ENCODE assay signal across 25 cellular contexts in the genomic region with DNA sequence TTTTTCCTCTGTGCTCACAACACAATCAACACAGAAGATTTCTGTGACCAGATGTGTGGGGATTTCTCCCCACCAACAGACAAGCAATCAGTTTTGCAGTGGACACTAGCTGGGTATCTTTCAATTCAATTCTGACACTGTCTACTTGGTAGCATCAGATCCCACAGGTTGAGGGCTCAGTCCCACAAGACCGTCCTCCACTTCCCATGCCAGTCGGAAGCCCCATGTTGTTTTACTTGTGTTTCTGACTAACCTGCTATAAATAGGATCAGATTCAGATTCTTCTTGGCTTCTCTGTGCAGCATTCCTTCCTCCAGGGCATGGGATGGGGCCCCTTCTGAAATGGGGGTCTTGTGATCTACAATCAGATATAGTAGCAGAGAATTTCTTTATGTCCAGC. TPM values are rescaled to one million over a fixed set of nuclear protein-coding genes. Genes with fewer than 3 reads are reported as not detected.
DNase-seq lines count a peak whose midpoint lies in the region; ATAC-seq, FAIRE-seq and TF ChIP-seq lines count a peak whose summit lies in the region.
"Had no signal": no experiment of that assay in that cellular context is flagged by ENCODE, and none has a peak within 500 bp of the region (broad histone marks: within the 10 kb centered on the region; RNA-seq: fewer than 3 reads in every experiment).

No MANE protein-coding gene starts in this region.

- dilution Hi-C loops in endothelial cell of umbilical vein (cut with MboI; ENCODE audit: extremely low pct_ligation_motif_present, low sequenced_read_pairs) = no loop called here

- H3K4me2 ChIP-seq in endothelial cell of umbilical vein (ENCODE audit: insufficient read depth, low read length) = peak overlapping the region; percentile 18
- H3K4me2 ChIP-seq: BLaER1 had no signal

- peak overlapping the region; percentile 18 for H3K27ac ChIP-seq in endothelial cell of umbilical vein (ENCODE audit: insufficient read depth, low read depth, low read length)
- H3K27ac ChIP-seq: 22Rv1, BLaER1, pancreas, SK-N-MC, transverse colon had no signal

- H2AFZ ChIP-seq in endothelial cell of umbilical vein (ENCODE audit: low read depth, low read length) = no peak overlapping the region

- peaks cover 6% of the 10 kb centered on the region for H4K20me1 ChIP-seq in endothelial cell of umbilical vein (replicated peaks; ENCODE audit: control insufficient read depth, extremely low read depth, insufficient read depth, low read length)
- H4K20me1 ChIP-seq: BLaER1 had no signal

- H3K27me3 Mint-ChIP-seq in stimulated activated naive B cell treated with anti-CD40 and anti-IgM and Interleukin-4, amounts not matched to agents 10 μg/mL and 1 μg/mL and 100 μg/mL, for 72 hours = no peaks in the 10 kb centered on the region
- H3K27me3 Mint-ChIP-seq: activated CD4-positive, alpha-beta T cell treated with anti-CD3 and anti-CD28 coated beads for 36 hours; activated T-cell treated with anti-CD3 and anti-CD28 coated beads, Interleukin-2, amount 50 U/mL, for 24 hours; natural killer cell treated with Interleukin-12 subunit alpha and Interleukin-12 subunit beta and Interleukin-15 and Interleukin-18, amount 100 ng/mL, for 72 hours; T-helper 17 cell had no signal

- no peak for TF ChIP-seq POLR2A in endothelial cell of umbilical vein (IDR thresholded peaks at IDR 0.05; ENCODE audit: low read depth, low read length)

- CTCF ChIA-PET in endothelial cell of umbilical vein (lab: Charles Lee) = interaction anchor here (1.2 to 6.5 kb wide), 4 partner anchors 39 to 167 kb away, joined by 3 to 46 read pairs (median 4); no protein-coding TSS in a partner anchor

- FAIRE-seq in endothelial cell of umbilical vein (lab: Jason Lieb, UNC) = peak; percentile 58
- no peak for FAIRE-seq in GM19239 (lab: Jason Lieb, UNC)
- FAIRE-seq: pancreas had no signal

- ATAC-seq in left ventricle myocardium superior = peak; percentile 38
- no peak for ATAC-seq in left cardiac atrium
- no peak for ATAC-seq in stimulated activated naive B cell treated with anti-CD40 and anti-IgM and Interleukin-4, amounts not matched to agents 10 μg/mL and 1 μg/mL and 100 μg/mL, for 72 hours (replicated peaks)
- ATAC-seq: activated CD4-positive, alpha-beta T cell treated with anti-CD3 and anti-CD28 coated beads for 36 hours; natural killer cell treated with Interleukin-12 subunit alpha and Interleukin-12 subunit beta and Interleukin-15 and Interleukin-18, amount 100 ng/mL, for 72 hours; pancreas; sciatic nerve; stimulated activated naive CD8-positive, alpha-beta T cell treated with anti-CD3 and anti-CD28 coated beads, Interleukin-15, Interleukin-2, amounts not matched to agents 100 U/mL and 50 U/mL, for 24 hours; T-helper 17 cell had no signal

- no TSS peak for BruUV-seq in endothelial cell of umbilical vein (replicated peaks; lab: Mats Ljungman, UMichigan)

- no peaks in the 10 kb centered on the region for H3K27me3 ChIP-seq in endothelial cell of umbilical vein (ENCODE audit: control insufficient read depth in 2 of 2, insufficient read depth in 2 of 2, low read length in 2 of 2)
- H3K27me3 ChIP-seq: BLaER1, pancreas, transverse colon had no signal

- DNase-seq in left ventricle myocardium superior (no peak), left cardiac atrium (no peak), endothelial cell of umbilical vein (ENCODE audit: low read depth, low spot score) (peak; percentile 59), midbrain (lab: John Stamatoyannopoulos, UW) (peak; percentile 67), GM19239 (ENCODE audit: insufficient read length, low spot score) (no peak), 8988T (no peak), GM20000 (ENCODE audit: low spot score) (no peak)
- no peak for DNase-seq in stimulated activated naive B cell treated with anti-CD40 and anti-IgM and Interleukin-4, amounts not matched to agents 10 μg/mL and 1 μg/mL and 100 μg/mL, for 72 hours
- DNase-seq: activated CD4-positive, alpha-beta T cell treated with anti-CD3 and anti-CD28 coated beads for 36 hours; activated T-cell treated with anti-CD3 and anti-CD28 coated beads, Interleukin-2, amount 50 U/mL, for 24 hours; DND-41; glutamatergic neuron; kidney glomerular epithelial cell; NCI-H1105; NCI-H1930; NCI-H69; pancreas; stimulated activated naive CD8-positive, alpha-beta T cell treated with anti-CD3 and anti-CD28 coated beads, Interleukin-15, Interleukin-2, amounts not matched to agents 100 U/mL and 50 U/mL, for 24 hours; T-helper 17 cell; transverse colon had no signal

- peaks cover 14 to 18% of the 10 kb centered on the region in 2 donors for H3K36me3 Mint-ChIP-seq in stimulated activated naive B cell treated with anti-CD40 and anti-IgM and Interleukin-4, amounts not matched to agents 10 μg/mL and 1 μg/mL and 100 μg/mL, for 72 hours
- H3K36me3 Mint-ChIP-seq: natural killer cell treated with Interleukin-12 subunit alpha and Interleukin-12 subunit beta and Interleukin-15 and Interleukin-18, amount 100 ng/mL, for 72 hours had no signal

- H3K4me3 Mint-ChIP-seq in stimulated activated naive B cell treated with anti-CD40 and anti-IgM and Interleukin-4, amounts not matched to agents 10 μg/mL and 1 μg/mL and 100 μg/mL, for 72 hours = no peak overlapping the region
- H3K4me3 Mint-ChIP-seq: activated CD4-positive, alpha-beta T cell treated with anti-CD3 and anti-CD28 coated beads for 36 hours; activated T-cell treated with anti-CD3 and anti-CD28 coated beads, Interleukin-2, amount 50 U/mL, for 24 hours; natural killer cell treated with Interleukin-12 subunit alpha and Interleukin-12 subunit beta and Interleukin-15 and Interleukin-18, amount 100 ng/mL, for 72 hours; T-helper 17 cell had no signal

- H3K27ac Mint-ChIP-seq in stimulated activated naive B cell treated with anti-CD40 and anti-IgM and Interleukin-4, amounts not matched to agents 10 μg/mL and 1 μg/mL and 100 μg/mL, for 72 hours = no peak overlapping the region
- H3K27ac Mint-ChIP-seq: activated CD4-positive, alpha-beta T cell treated with anti-CD3 and anti-CD28 coated beads for 36 hours; activated T-cell treated with anti-CD3 and anti-CD28 coated beads, Interleukin-2, amount 50 U/mL, for 24 hours; natural killer cell treated with Interleukin-12 subunit alpha and Interleukin-12 subunit beta and Interleukin-15 and Interleukin-18, amount 100 ng/mL, for 72 hours; T-helper 17 cell had no signal

- intact Hi-C loops in left ventricle myocardium superior (cut with micrococcal nuclease) (no loop called here), left cardiac atrium (cut with DNase I) (no loop called here), endothelial cell of umbilical vein (cut with micrococcal nuclease) (loop anchor here (1.0 kb wide), 1 partner anchor 20 kb away; a partner anchor contains a TSS)

- no peaks in the 10 kb centered on the region for H3K36me3 ChIP-seq in endothelial cell of umbilical vein (ENCODE audit: control insufficient read depth in 2 of 2, extremely low read depth in 1 of 2, insufficient read depth in 2 of 2, low read length in 2 of 2)
- H3K36me3 ChIP-seq: BLaER1, pancreas, transverse colon had no signal

- TF ChIP-seq CTCF in endothelial cell of umbilical vein (IDR thresholded peaks at IDR 0.05; ENCODE audit: extremely low read depth in 1 of 2, insufficient read depth in 1 of 2, low read depth in 1 of 2, low read length in 2 of 2) = no peak
- TF ChIP-seq CTCF in GM20000 (IDR thresholded peaks at IDR 0.05; ENCODE audit: extremely low read depth, missing control alignments) = no peak

- H3K9me3 ChIP-seq in endothelial cell of umbilical vein (replicated peaks; ENCODE audit: control insufficient read depth, insufficient read depth, low read length) = no peaks in the 10 kb centered on the region
- H3K9me3 ChIP-seq: BLaER1, pancreas, transverse colon had no signal

- POLR2A ChIA-PET in endothelial cell of umbilical vein (lab: Charles Lee) = no interaction called here

- peaks cover 0 to 2% of the 10 kb centered on the region in 2 donors for H3K9me3 Mint-ChIP-seq in stimulated activated naive B cell treated with anti-CD40 and anti-IgM and Interleukin-4, amounts not matched to agents 10 μg/mL and 1 μg/mL and 100 μg/mL, for 72 hours
- H3K9me3 Mint-ChIP-seq: activated T-cell treated with anti-CD3 and anti-CD28 coated beads, Interleukin-2, amount 50 U/mL, for 24 hours; natural killer cell treated with Interleukin-12 subunit alpha and Interleukin-12 subunit beta and Interleukin-15 and Interleukin-18, amount 100 ng/mL, for 72 hours had no signal

- H3K4me1 ChIP-seq in endothelial cell of umbilical vein (ENCODE audit: control insufficient read depth, extremely low read depth, insufficient read depth, low read length) = peaks cover 33% of the 10 kb centered on the region
- H3K4me1 ChIP-seq: pancreas had no signal

- H3K79me2 ChIP-seq in endothelial cell of umbilical vein (ENCODE audit: control insufficient read depth, insufficient read depth, low read length) = peaks cover 30% of the 10 kb centered on the region

- no peak overlapping the region for H3K4me3 ChIP-seq in endothelial cell of umbilical vein (replicated peaks in 1 of 3; ENCODE audit: insufficient read depth in 1 of 3, low read depth in 1 of 3, low read length in 3 of 3)
- H3K4me3 ChIP-seq: BLaER1, pancreas, SK-N-MC, transverse colon had no signal

- peaks cover 2% of the 10 kb centered on the region in 2 donors for H3K4me1 Mint-ChIP-seq in stimulated activated naive B cell treated with anti-CD40 and anti-IgM and Interleukin-4, amounts not matched to agents 10 μg/mL and 1 μg/mL and 100 μg/mL, for 72 hours

- H3K9ac ChIP-seq in endothelial cell of umbilical vein (replicated peaks; ENCODE audit: extremely low read depth, insufficient read depth, low read length) = no peak overlapping the region
- H3K9ac ChIP-seq: BLaER1 had no signal

- H3K9me1 ChIP-seq in endothelial cell of umbilical vein (replicated peaks; ENCODE audit: control insufficient read depth, extremely low read depth, insufficient read depth, low read length) = no peaks in the 10 kb centered on the region

TF ChIP-seq in endothelial cell of umbilical vein, 7 proteins besides CTCF, POLR2A, EP300 and RAD21 (continues in another document):
- TF ChIP-seq, protein P1, sequence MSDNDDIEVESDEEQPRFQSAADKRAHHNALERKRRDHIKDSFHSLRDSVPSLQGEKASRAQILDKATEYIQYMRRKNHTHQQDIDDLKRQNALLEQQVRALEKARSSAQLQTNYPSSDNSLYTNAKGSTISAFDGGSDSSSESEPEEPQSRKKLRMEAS (IDR thresholded peaks at IDR 0.05; ENCODE audit: insufficient read depth, insufficient read length) = no peak
- TF ChIP-seq JUN (IDR thresholded peaks at IDR 0.05; ENCODE audit: borderline replicate concordance, insufficient read depth, insufficient read length, low read depth) = no peak

RNA-seq across cellular contexts. Expression of a gene that starts 19.6 kb away (rescaled TPM):
- total RNA-seq in left ventricle myocardium superior (9.4 TPM), left cardiac atrium (10 to 100 TPM; 12.5 to 18.1 TPM), endothelial cell of umbilical vein (22.4 and 31.6 TPM in 2 replicates)
- 8.9 and 9.9 TPM in 2 replicates for polyA plus RNA-seq in endothelial cell of umbilical vein
- 7.1 and 7.2 TPM in 2 replicates for polyA plus RNA-seq in endothelial cell of umbilical vein (2011; cell fraction: cytosol; rRNA removed)
- polyA plus RNA-seq in endothelial cell of umbilical vein (2011; cell fraction: nucleus; rRNA removed) = 13.6 and 17.0 TPM in 2 replicates
- polyA plus RNA-seq in endothelial cell of umbilical vein (2012) = 19.6 and 25.8 TPM in 2 replicates
- polyA minus RNA-seq in endothelial cell of umbilical vein = 34.9 and 35.1 TPM in 2 replicates
- 7.7 TPM for polyA minus RNA-seq in endothelial cell of umbilical vein (2011; cell fraction: cytosol; rRNA and poly(A)+ RNA removed)
- polyA minus RNA-seq in endothelial cell of umbilical vein (2011; cell fraction: nucleus; rRNA and poly(A)+ RNA removed) = 22.3 and 28.9 TPM in 2 replicates

Comparison
In these comparisons a context has a peak if more than half of its experiments do, and no peak if none do; other contexts are left out.
1. DNase-seq: peak in endothelial cell of umbilical vein (single experiment) and midbrain (single experiment); none in left ventricle myocardium superior (single experiment), left cardiac atrium (single experiment), stimulated activated naive B cell treated with anti-CD40 and anti-IgM and Interleukin-4, amounts not matched to agents 10 μg/mL and 1 μg/mL and 100 μg/mL, for 72 hours (single experiment), GM19239 (single experiment), 8988T (single experiment) and GM20000 (single experiment).